ENCODE assay signal across 1 cellular context in the genomic region with DNA sequence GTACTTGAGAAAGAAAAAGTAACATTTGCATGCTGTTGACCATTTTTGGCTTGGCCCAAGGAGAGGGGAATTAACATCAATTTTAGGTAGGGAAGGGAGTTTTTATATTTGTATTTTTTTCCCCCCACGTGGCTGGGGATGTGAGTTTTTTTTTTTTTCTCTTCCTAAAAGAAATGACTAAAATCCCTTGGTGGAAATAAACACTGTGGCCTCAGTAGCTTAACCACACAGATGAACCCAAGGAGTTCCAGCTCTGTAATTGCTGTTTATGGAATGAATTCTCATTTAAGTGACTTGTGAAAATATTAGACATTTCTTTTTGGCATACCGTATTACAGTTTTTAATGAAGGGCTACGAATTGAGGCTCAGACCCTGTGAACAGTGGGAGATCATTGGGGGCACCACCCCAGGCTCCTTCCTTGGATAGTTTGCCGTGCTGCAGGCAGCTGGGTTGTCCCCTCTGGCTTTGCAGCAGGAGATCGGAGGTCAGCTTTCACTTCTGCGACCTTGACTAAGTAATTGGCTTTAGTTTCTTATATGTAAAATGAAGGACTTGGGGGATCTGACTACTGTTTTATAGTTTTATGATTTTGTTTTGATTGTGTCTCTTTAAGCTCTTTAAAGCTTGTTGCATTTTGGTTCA.
TF ChIP-seq lines count a peak whose summit lies in the region.

No MANE protein-coding gene starts in this region.

TF ChIP-seq in IMR-90, 13 proteins besides CTCF, POLR2A, EP300 and RAD21:
- TF ChIP-seq MAZ (IDR thresholded peaks at IDR 0.05; ENCODE audit: borderline replicate concordance, low read depth, low read length) (no peak), BHLHE40 (IDR thresholded peaks at IDR 0.05; ENCODE audit: low read depth, low read length) (no peak), CHD1 (IDR thresholded peaks at IDR 0.05; ENCODE audit: low read depth, low read length) (no peak), NFE2L2 (IDR thresholded peaks at IDR 0.05; ENCODE audit: low read depth, low read length) (no peak), FOS (IDR thresholded peaks at IDR 0.05; ENCODE audit: low read depth, low read length) (no peak), CEBPB (IDR thresholded peaks at IDR 0.05; ENCODE audit: low read depth, low read length) (no peak), RCOR1 (IDR thresholded peaks at IDR 0.05; ENCODE audit: insufficient replicate concordance, low read length) (no peak), RFX5 (IDR thresholded peaks at IDR 0.05; ENCODE audit: low read depth, low read length) (no peak), MXI1 (IDR thresholded peaks at IDR 0.05; ENCODE audit: borderline replicate concordance, low read depth, low read length) (no peak), MAFK (IDR thresholded peaks at IDR 0.05; ENCODE audit: low read depth, low read length) (no peak)
- TF ChIP-seq, protein P1, sequence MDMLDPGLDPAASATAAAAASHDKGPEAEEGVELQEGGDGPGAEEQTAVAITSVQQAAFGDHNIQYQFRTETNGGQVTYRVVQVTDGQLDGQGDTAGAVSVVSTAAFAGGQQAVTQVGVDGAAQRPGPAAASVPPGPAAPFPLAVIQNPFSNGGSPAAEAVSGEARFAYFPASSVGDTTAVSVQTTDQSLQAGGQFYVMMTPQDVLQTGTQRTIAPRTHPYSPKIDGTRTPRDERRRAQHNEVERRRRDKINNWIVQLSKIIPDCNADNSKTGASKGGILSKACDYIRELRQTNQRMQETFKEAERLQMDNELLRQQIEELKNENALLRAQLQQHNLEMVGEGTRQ (IDR thresholded peaks at IDR 0.05; ENCODE audit: low read depth, low read length) = no peak
- TF ChIP-seq, protein P2, sequence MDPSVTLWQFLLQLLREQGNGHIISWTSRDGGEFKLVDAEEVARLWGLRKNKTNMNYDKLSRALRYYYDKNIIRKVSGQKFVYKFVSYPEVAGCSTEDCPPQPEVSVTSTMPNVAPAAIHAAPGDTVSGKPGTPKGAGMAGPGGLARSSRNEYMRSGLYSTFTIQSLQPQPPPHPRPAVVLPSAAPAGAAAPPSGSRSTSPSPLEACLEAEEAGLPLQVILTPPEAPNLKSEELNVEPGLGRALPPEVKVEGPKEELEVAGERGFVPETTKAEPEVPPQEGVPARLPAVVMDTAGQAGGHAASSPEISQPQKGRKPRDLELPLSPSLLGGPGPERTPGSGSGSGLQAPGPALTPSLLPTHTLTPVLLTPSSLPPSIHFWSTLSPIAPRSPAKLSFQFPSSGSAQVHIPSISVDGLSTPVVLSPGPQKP (IDR thresholded peaks at IDR 0.05; ENCODE audit: borderline replicate concordance, low read depth, low read length) = no peak
